13 cellular contexts compared by ENCODE assay signal in the genomic region with DNA sequence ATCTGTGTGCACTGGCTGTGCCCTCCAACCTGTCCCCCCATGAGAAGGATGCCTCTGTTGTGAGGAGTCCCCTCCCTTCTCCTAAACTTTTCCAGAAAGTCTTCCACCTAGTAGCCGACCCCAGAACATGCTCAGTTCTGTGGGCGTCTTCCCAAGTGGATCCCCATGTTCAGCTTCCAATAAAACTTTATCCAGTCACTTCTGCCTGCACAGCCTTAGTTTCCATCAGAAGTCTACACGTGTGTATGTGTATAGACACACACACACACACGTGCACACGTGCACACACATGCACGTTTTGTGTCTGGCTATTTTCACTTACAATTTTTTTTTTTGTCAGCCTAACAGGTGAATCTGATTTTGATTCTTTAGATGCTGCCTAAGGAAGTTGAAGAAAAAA.
"Had no signal": no experiment of that assay in that cellular context is flagged by ENCODE, and none has a peak within 500 bp of the region (broad histone marks: within the 10 kb centered on the region; RNA-seq: fewer than 3 reads in every experiment).

No MANE protein-coding gene starts in this region.

- H3K27ac ChIP-seq: epithelial cell of prostate, gastrocnemius medialis, heart right ventricle, neutrophil, upper lobe of left lung had no signal

- H3K9me3 ChIP-seq: gastrocnemius medialis, heart right ventricle, neutrophil, upper lobe of left lung had no signal

- ATAC-seq: gastrocnemius medialis, heart right ventricle, left ventricle myocardium superior, SK-N-SH treated with all-trans-retinoic acid at 6 μM for 48 hours had no signal

- H3K4me3 Mint-ChIP-seq: stimulated activated naive B cell treated with anti-CD40 and anti-IgM and Interleukin-4, amounts not matched to agents 10 μg/mL and 1 μg/mL and 100 μg/mL, for 72 hours; T-helper 1 cell treated with Interleukin-12 subunit alpha and Interleukin-12 subunit beta and Interleukin-4 antibody, amounts not matched to agents 30 μg/mL and 1 μg/mL, for 36 hours had no signal

- H3K27me3 Mint-ChIP-seq: stimulated activated naive B cell treated with anti-CD40 and anti-IgM and Interleukin-4, amounts not matched to agents 10 μg/mL and 1 μg/mL and 100 μg/mL, for 72 hours had no signal

- H3K4me1 ChIP-seq: gastrocnemius medialis, heart right ventricle, upper lobe of left lung had no signal

- H3K27ac Mint-ChIP-seq: stimulated activated naive B cell treated with anti-CD40 and anti-IgM and Interleukin-4, amounts not matched to agents 10 μg/mL and 1 μg/mL and 100 μg/mL, for 72 hours; T-helper 1 cell treated with Interleukin-12 subunit alpha and Interleukin-12 subunit beta and Interleukin-4 antibody, amounts not matched to agents 30 μg/mL and 1 μg/mL, for 36 hours had no signal

- H3K27me3 ChIP-seq: gastrocnemius medialis, heart right ventricle, neutrophil, upper lobe of left lung had no signal

- H3K36me3 ChIP-seq: gastrocnemius medialis, heart right ventricle, neutrophil, upper lobe of left lung had no signal

- H3K4me3 ChIP-seq: gastrocnemius medialis, heart right ventricle, skin epidermis, upper lobe of left lung had no signal

- DNase-seq: heart right ventricle; left ventricle myocardium superior; mesendoderm; retina; stimulated activated naive B cell treated with anti-CD40 and anti-IgM and Interleukin-4, amounts not matched to agents 10 μg/mL and 1 μg/mL and 100 μg/mL, for 72 hours; substantia nigra had no signal
